In the genomic region with DNA sequence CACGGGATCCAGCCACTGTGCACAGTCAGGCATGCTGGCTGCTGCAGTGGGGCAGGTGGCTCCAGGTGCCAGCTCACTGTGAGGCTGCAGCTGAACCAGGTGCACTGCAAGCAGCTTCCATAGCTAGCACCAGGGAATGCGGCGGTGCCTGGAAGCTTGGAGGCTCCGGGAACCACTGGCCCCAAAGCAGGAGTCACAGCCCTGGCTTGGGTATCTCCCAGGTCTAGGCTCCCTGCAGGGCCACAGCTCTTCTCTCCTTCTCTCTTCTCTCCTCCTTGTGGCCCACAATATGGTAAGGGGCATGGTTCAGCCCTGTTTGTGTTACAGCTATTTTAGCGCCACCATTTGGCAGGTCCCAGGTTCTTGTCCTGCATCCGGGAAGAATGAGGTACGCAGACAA, we compare ENCODE assay signal across 15 cellular contexts. TPM values are rescaled to one million over a fixed set of nuclear protein-coding genes. Genes with fewer than 3 reads are reported as not detected.
A peak's percentile ranks its signal among the peaks of the same experiment; 100 is the strongest.
DNase-seq lines count a peak whose midpoint lies in the region; ATAC-seq and TF ChIP-seq lines count a peak whose summit lies in the region.
"Had no signal": no experiment of that assay in that cellular context is flagged by ENCODE, and none has a peak within 500 bp of the region (broad histone marks: within the 10 kb centered on the region; RNA-seq: fewer than 3 reads in every experiment).

No MANE protein-coding gene starts in this region.

- intact Hi-C loops in left ventricle myocardium inferior (cut with micrococcal nuclease), result no loop called here

- no peak for ATAC-seq in HG02970 (IDR thresholded peaks at IDR 0.05; ENCODE audit: low FRiP score, unreplicated experiment)

- no peak overlapping the region for H3K4me3 ChIP-seq in H7 (ENCODE audit: insufficient read depth, low read depth, low read length)
- no peak overlapping the region for H3K4me3 ChIP-seq in WERI-Rb-1 (ENCODE audit: low read depth, low read length)
- no peak overlapping the region for H3K4me3 ChIP-seq in left ventricle myocardium inferior

- DNase-seq in H7 (peak; percentile 60), NCI-H1694 treated with DMSO at 0.1 percent for 48 hours (lab: John Stamatoyannopoulos, UW) (peak; percentile 39), WERI-Rb-1 (peak; percentile 74), iPS DF 19.7 (ENCODE audit: low read depth, low spot score) (peak; percentile 42), AML-193 (lab: John Stamatoyannopoulos, UW) (no peak), left ventricle myocardium inferior (no peak)
- DNase-seq in activated CD4-positive, alpha-beta T cell treated with anti-CD3 and anti-CD28 coated beads, Interleukin-2, amount 50 U/mL, for 1 hour, result no peak
- DNase-seq: IMR-90, NCI-H1105 treated with DMSO at 0.1 percent for 48 hours, NCI-H1930, NCI-H2171, NCI-H446 treated with DMSO at 0.1 percent for 48 hours, NCI-H748 treated with DMSO at 0.1 percent for 48 hours, SK-N-SH had no signal

- H3K36me3 ChIP-seq in H7 (replicated peaks; ENCODE audit: control insufficient read depth, insufficient read depth, low read length) (no peaks in the 10 kb centered on the region), WERI-Rb-1 (no peaks in the 10 kb centered on the region), left ventricle myocardium inferior (no peaks in the 10 kb centered on the region)

- H3K27ac ChIP-seq in WERI-Rb-1 (no peak overlapping the region), left ventricle myocardium inferior (replicated peaks) (no peak overlapping the region)

- no peaks in the 10 kb centered on the region for H3K4me1 ChIP-seq in left ventricle myocardium inferior

- TF ChIP-seq CTCF in WERI-Rb-1 (IDR thresholded peaks at IDR 0.05; ENCODE audit: low read depth, low read length) (peak; percentile 59), left ventricle myocardium inferior (IDR thresholded peaks at IDR 0.05; ENCODE audit: borderline replicate concordance) (no peak)

- H3K27me3 ChIP-seq in H7 (ENCODE audit: control insufficient read depth, insufficient read depth, low read length), result no peaks in the 10 kb centered on the region
- H3K27me3 ChIP-seq in WERI-Rb-1 (ENCODE audit: insufficient read depth, low read depth, severe bottlenecking), result no peaks in the 10 kb centered on the region
- no peaks in the 10 kb centered on the region for H3K27me3 ChIP-seq in left ventricle myocardium inferior (ENCODE audit: low read depth)

- H3K9me3 ChIP-seq in WERI-Rb-1 (ENCODE audit: severe bottlenecking) (peaks cover 9% of the 10 kb centered on the region), left ventricle myocardium inferior (replicated peaks) (peaks cover 8% of the 10 kb centered on the region)
- H3K9me3 ChIP-seq: SK-N-SH had no signal

RNA-seq across cellular contexts. Expression of gene MTMR12, which starts 6.7 kb away (rescaled TPM):
- 22.9 and 33.5 TPM in 2 replicates for total RNA-seq in H7 (2014; rRNA removed; shearing (Covaris generic))
- total RNA-seq in left ventricle myocardium inferior, result 13.8 TPM

Comparison
In these comparisons a context has a peak if more than half of its experiments do, and no peak if none do; other contexts are left out.
1. DNase-seq: peak in H7 (single experiment), NCI-H1694 treated with DMSO at 0.1 percent for 48 hours (single experiment), WERI-Rb-1 (single experiment) and iPS DF 19.7 (single experiment); none in activated CD4-positive, alpha-beta T cell treated with anti-CD3 and anti-CD28 coated beads, Interleukin-2, amount 50 U/mL, for 1 hour (single experiment), AML-193 (0 of 2) and left ventricle myocardium inferior (single experiment).